Comparison of ENCODE assay signal across 1 cellular context in the genomic region with DNA sequence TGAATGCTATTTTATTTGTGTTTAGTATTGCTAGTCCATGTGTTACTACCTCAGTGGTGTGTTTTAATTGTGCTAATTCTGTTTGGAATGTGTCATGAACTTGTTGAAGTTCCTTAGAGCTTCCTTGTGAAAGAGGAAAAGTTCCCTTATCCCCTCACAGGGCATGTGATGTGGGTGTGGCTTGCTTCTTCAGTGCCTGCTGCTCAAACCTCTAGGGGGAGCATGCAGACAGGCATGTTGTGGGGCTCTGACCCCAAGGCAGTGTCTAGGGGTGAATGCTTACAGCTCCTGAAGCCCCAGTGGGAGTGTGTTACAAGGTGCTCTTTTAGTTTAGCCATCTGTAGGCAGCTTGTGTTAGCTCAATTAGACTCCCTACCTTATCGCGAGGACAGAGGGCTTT.
TF ChIP-seq lines count a peak whose summit lies in the region.

No MANE protein-coding gene starts in this region.

TF ChIP-seq in GM23338, 12 proteins besides CTCF, POLR2A, EP300 and RAD21 (continued from another document):
- TF ChIP-seq, protein P1, sequence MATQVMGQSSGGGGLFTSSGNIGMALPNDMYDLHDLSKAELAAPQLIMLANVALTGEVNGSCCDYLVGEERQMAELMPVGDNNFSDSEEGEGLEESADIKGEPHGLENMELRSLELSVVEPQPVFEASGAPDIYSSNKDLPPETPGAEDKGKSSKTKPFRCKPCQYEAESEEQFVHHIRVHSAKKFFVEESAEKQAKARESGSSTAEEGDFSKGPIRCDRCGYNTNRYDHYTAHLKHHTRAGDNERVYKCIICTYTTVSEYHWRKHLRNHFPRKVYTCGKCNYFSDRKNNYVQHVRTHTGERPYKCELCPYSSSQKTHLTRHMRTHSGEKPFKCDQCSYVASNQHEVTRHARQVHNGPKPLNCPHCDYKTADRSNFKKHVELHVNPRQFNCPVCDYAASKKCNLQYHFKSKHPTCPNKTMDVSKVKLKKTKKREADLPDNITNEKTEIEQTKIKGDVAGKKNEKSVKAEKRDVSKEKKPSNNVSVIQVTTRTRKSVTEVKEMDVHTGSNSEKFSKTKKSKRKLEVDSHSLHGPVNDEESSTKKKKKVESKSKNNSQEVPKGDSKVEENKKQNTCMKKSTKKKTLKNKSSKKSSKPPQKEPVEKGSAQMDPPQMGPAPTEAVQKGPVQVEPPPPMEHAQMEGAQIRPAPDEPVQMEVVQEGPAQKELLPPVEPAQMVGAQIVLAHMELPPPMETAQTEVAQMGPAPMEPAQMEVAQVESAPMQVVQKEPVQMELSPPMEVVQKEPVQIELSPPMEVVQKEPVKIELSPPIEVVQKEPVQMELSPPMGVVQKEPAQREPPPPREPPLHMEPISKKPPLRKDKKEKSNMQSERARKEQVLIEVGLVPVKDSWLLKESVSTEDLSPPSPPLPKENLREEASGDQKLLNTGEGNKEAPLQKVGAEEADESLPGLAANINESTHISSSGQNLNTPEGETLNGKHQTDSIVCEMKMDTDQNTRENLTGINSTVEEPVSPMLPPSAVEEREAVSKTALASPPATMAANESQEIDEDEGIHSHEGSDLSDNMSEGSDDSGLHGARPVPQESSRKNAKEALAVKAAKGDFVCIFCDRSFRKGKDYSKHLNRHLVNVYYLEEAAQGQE (IDR thresholded peaks at IDR 0.05; ENCODE audit: unreplicated experiment), result no peak
- TF ChIP-seq, protein P2, sequence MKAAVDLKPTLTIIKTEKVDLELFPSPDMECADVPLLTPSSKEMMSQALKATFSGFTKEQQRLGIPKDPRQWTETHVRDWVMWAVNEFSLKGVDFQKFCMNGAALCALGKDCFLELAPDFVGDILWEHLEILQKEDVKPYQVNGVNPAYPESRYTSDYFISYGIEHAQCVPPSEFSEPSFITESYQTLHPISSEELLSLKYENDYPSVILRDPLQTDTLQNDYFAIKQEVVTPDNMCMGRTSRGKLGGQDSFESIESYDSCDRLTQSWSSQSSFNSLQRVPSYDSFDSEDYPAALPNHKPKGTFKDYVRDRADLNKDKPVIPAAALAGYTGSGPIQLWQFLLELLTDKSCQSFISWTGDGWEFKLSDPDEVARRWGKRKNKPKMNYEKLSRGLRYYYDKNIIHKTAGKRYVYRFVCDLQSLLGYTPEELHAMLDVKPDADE (IDR thresholded peaks at IDR 0.05), result no peak
- TF ChIP-seq POLR2AphosphoS5 (IDR thresholded peaks at IDR 0.05; ENCODE audit: low read depth) (no peak), EZH2phosphoT487 (IDR thresholded peaks at IDR 0.05; ENCODE audit: unreplicated experiment) (no peak), ZNF331 (CRISPR knock-in tag; IDR thresholded peaks at IDR 0.05; ENCODE audit: low read depth) (no peak), CREB1 (CRISPR knock-in tag; IDR thresholded peaks at IDR 0.05; ENCODE audit: low read depth) (no peak), NANOG (IDR thresholded peaks at IDR 0.05; ENCODE audit: borderline replicate concordance) (no peak)
